8 cellular contexts compared by ENCODE assay signal in the genomic region with DNA sequence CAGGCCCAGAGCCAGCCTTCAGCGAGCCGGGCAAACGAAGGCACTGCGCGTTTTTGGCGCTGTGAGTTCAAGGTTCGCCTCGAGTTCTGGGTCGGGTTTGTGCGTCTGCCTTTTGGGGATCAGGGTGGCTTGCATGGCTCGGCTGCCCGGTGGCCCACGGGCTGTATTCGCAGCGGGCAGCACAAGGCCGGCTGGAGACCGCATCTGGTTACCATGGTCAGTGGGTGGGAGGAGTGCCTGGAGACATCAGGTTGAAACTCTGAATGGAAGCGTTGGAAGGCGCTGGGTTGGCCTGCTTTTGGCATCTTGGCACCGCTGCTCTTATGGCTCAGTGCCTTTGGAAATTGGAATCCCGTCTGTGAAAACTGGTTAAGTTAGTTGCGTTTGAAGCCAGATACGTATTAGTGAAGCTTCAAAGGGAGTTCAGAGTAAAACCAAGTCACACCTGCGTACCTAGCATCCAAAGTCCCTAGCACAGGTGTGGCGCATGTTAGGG. TPM values are rescaled to one million over a fixed set of nuclear protein-coding genes. Genes with fewer than 3 reads are reported as not detected.
DNase-seq lines count a peak whose midpoint lies in the region; ATAC-seq and TF ChIP-seq lines count a peak whose summit lies in the region.
"Had no signal": no experiment of that assay in that cellular context is flagged by ENCODE, and none has a peak within 500 bp of the region (broad histone marks: within the 10 kb centered on the region; RNA-seq: fewer than 3 reads in every experiment).

No MANE protein-coding gene starts in this region.

- CTCF ChIA-PET in Panc1 (lab: Charles Lee), result no interaction called here

- no TSS peak for BruUV-seq in Panc1 (replicated peaks; lab: Mats Ljungman, UMichigan)

- peak overlapping the region; percentile 57 for H2AFZ ChIP-seq in fibroblast of lung (ENCODE audit: low read length)

- intact Hi-C loops in Panc1 (cut with micrococcal nuclease; ENCODE audit: unreplicated experiment), result no loop called here
- intact Hi-C loops in prostate gland (cut with DNase I), result no loop called here

- peak; percentile 42; the same call in 1 of the 2 replicates for ATAC-seq in Panc1

- 12% methylated on average over 17 of the region's 25 CpGs for WGBS in prostate gland

- DNase-seq in Panc1 (ENCODE audit: low read depth, low spot score) (no peak), fibroblast of lung (ENCODE audit: low read depth in 2 of 2) (peak in 1 of 2 donors; percentile 1), prostate gland (ENCODE audit: low spot score) (peak; percentile 36), Kasumi-1 (lab: John Stamatoyannopoulos, UW) (no peak), NCI-H187 (lab: John Stamatoyannopoulos, UW) (no peak), NCI-H1694 treated with DMSO at 0.1 percent for 48 hours (lab: John Stamatoyannopoulos, UW) (no peak)
- DNase-seq: KBM-7 had no signal

- TF ChIP-seq CTCF in Panc1 (IDR thresholded peaks at IDR 0.05) (no peak), fibroblast of lung (conservative IDR thresholded peaks at IDR 0.05 in 1 of 2, IDR thresholded peaks at IDR 0.05 in 1 of 2; ENCODE audit: low read depth in 1 of 2, low read length in 2 of 2) (no peak), prostate gland (IDR thresholded peaks at IDR 0.05) (no peak)

- H3K36me3 ChIP-seq in ES-I3 (ENCODE audit: insufficient read depth, low read length), result no peaks in the 10 kb centered on the region
- no peaks in the 10 kb centered on the region for H3K36me3 ChIP-seq in Panc1 (ENCODE audit: control insufficient read depth, insufficient read depth, low read length)
- H3K36me3 ChIP-seq in fibroblast of lung (ENCODE audit: control insufficient read depth, insufficient read depth, low read length), result no peaks in the 10 kb centered on the region
- H3K36me3 ChIP-seq in prostate gland, result no peaks in the 10 kb centered on the region

- H3K4me1 ChIP-seq in ES-I3 (ENCODE audit: insufficient read depth, low read length), result no peaks in the 10 kb centered on the region
- H3K4me1 ChIP-seq in Panc1 (ENCODE audit: control insufficient read depth, insufficient read depth, low read length), result no peaks in the 10 kb centered on the region
- H3K4me1 ChIP-seq in fibroblast of lung (ENCODE audit: control insufficient read depth, extremely low read depth, insufficient read depth, low read length), result no peaks in the 10 kb centered on the region
- no peaks in the 10 kb centered on the region for H3K4me1 ChIP-seq in prostate gland (replicated peaks)

- in situ Hi-C loops in Panc1 (cut with HindIII; ENCODE audit: low pct_unique_long_range_greater_than_20kb, low sequenced_read_pairs), result no loop called here

- peak overlapping the region; percentile 75 for H3K4me2 ChIP-seq in fibroblast of lung (ENCODE audit: extremely low read depth, insufficient read depth, low read length)

- POLR2A ChIA-PET in Panc1 (lab: Charles Lee), result no interaction called here

- peaks cover 7% of the 10 kb centered on the region for H3K27me3 ChIP-seq in Panc1 (ENCODE audit: control insufficient read depth, insufficient read depth, low read length)
- peaks cover 11% of the 10 kb centered on the region for H3K27me3 ChIP-seq in fibroblast of lung (ENCODE audit: control insufficient read depth, insufficient read depth, low read length)
- H3K27me3 ChIP-seq in prostate gland (replicated peaks; ENCODE audit: insufficient read depth), result no peaks in the 10 kb centered on the region

- H3K27ac ChIP-seq in Panc1 (ENCODE audit: low read length) (no peak overlapping the region), fibroblast of lung (ENCODE audit: insufficient read depth, low read length) (no peak overlapping the region), prostate gland (peak overlapping the region in 1 of 2 donors; percentile 14)

- H3K4me3 ChIP-seq in Panc1 (ENCODE audit: low read depth in 2 of 2, low read length in 2 of 2), result peak overlapping the region; percentile 33 to 39
- H3K4me3 ChIP-seq in fibroblast of lung (replicated peaks in 1 of 4; ENCODE audit: control extremely low read depth in 1 of 4, insufficient read depth in 1 of 4, low read depth in 3 of 4, low read length in 4 of 4), result peak overlapping the region; percentile 7 to 57 (median 44)
- H3K4me3 ChIP-seq in prostate gland, result peak overlapping the region; percentile 40 to 50

- no peak for TF ChIP-seq POLR2A in prostate gland (IDR thresholded peaks at IDR 0.05)

- no peaks in the 10 kb centered on the region for H3K79me2 ChIP-seq in fibroblast of lung (ENCODE audit: control insufficient read depth, insufficient read depth, low read length)

- H3K9me3 ChIP-seq in ES-I3 (ENCODE audit: control insufficient read depth, insufficient read depth, low read length), result no peaks in the 10 kb centered on the region
- no peaks in the 10 kb centered on the region for H3K9me3 ChIP-seq in Panc1 (ENCODE audit: control insufficient read depth, insufficient read depth, low read depth, low read length)
- H3K9me3 ChIP-seq in fibroblast of lung (ENCODE audit: control insufficient read depth, insufficient read depth, low read depth, low read length), result no peaks in the 10 kb centered on the region
- no peaks in the 10 kb centered on the region for H3K9me3 ChIP-seq in prostate gland

- H4K20me1 ChIP-seq in fibroblast of lung (ENCODE audit: control insufficient read depth, extremely low read depth, insufficient read depth, low read length), result no peaks in the 10 kb centered on the region

- H3K9ac ChIP-seq in ES-I3 (ENCODE audit: low read depth, low read length), result peak overlapping the region; percentile 71; the same call in 1 of the 2 replicates
- no peak overlapping the region for H3K9ac ChIP-seq in fibroblast of lung (ENCODE audit: insufficient read depth, low read length)

RNA-seq across cellular contexts. Expression of a gene that starts 0.6 kb away (rescaled TPM):
- total RNA-seq in Panc1 (2021; ENCODE audit: unreplicated experiment), result 0.31 TPM
- polyA plus RNA-seq in Panc1 (2012; ENCODE audit: insufficient read length), result 0.10 TPM
- total RNA-seq in fibroblast of lung, result 0.26 and 1.2 TPM in 2 replicates
- 0.19 and 0.61 TPM in 2 replicates for polyA plus RNA-seq in fibroblast of lung
- polyA plus RNA-seq in fibroblast of lung (2012), result 0.29 and 0.30 TPM in 2 replicates
- 0.44 TPM in 1 of 2 replicates, not detected in the other for polyA minus RNA-seq in fibroblast of lung (ENCODE audit: low replicate concordance)
- total RNA-seq in prostate gland, result 1 to 10 TPM; 1.5 to 7.6 TPM

RNA-seq across cellular contexts. Expression of a gene that starts 50.9 kb away (rescaled TPM):
- total RNA-seq in Panc1 (2021; ENCODE audit: unreplicated experiment), result 8.6 TPM
- polyA plus RNA-seq in Panc1 (2012; ENCODE audit: insufficient read length), result 6.3 TPM
- total RNA-seq in fibroblast of lung, result 19.8 and 29.6 TPM in 2 replicates
- 16.9 and 23.4 TPM in 2 replicates for polyA plus RNA-seq in fibroblast of lung
- 10.1 and 13.8 TPM in 2 replicates for polyA plus RNA-seq in fibroblast of lung (2012)
- 0.86 TPM in 1 of 2 replicates, not detected in the other for polyA minus RNA-seq in fibroblast of lung (ENCODE audit: low replicate concordance)
- total RNA-seq in prostate gland, result 10 to 100 TPM; 10.2 to 10.7 TPM
